In genomic region chr21:45938453-45938755, GRCh38 we compare ENCODE assay signal across 1 cellular context.
TF ChIP-seq lines count a peak whose summit lies in the region.

No MANE protein-coding gene starts in this region.

TF ChIP-seq in SK-N-SH, 30 proteins besides CTCF, POLR2A, EP300 and RAD21 (continued from another document):
- TF ChIP-seq TAF1 (IDR thresholded peaks at IDR 0.05; ENCODE audit: borderline replicate concordance, low read depth, low read length), result no peak
- TF ChIP-seq USF1 (IDR thresholded peaks at IDR 0.05; ENCODE audit: borderline replicate concordance, low read depth), result no peak
- no peak for TF ChIP-seq JUND (IDR thresholded peaks at IDR 0.05)
